ENCODE assay signal across 20 cellular contexts in genomic region chr15:70033109-70033508, GRCh38.
DNase-seq lines count a peak whose midpoint lies in the region; ATAC-seq, FAIRE-seq and TF ChIP-seq lines count a peak whose summit lies in the region.
"Had no signal": no experiment of that assay in that cellular context is flagged by ENCODE, and none has a peak within 500 bp of the region (broad histone marks: within the 10 kb centered on the region; RNA-seq: fewer than 3 reads in every experiment).

No MANE protein-coding gene starts in this region.

- no peaks in the 10 kb centered on the region for H3K4me1 Mint-ChIP-seq in activated naive CD4-positive, alpha-beta T cell treated with anti-CD3 and anti-CD28 coated beads, Interleukin-2, amount 10 ng/mL, durations not matched to agents 7 days and 5 days

- CTCF ChIA-PET in activated naive CD4-positive, alpha-beta T cell treated with anti-CD3 and anti-CD28 coated beads, Interleukin-2, amount 10 ng/mL, durations not matched to agents 7 days and 5 days (lab: Charles Lee) = no interaction called here
- CTCF ChIA-PET in endothelial cell of umbilical vein (lab: Charles Lee) = no interaction called here

- peaks cover 0 to 10% (median 3%) of the 10 kb centered on the region in 4 donors for H3K4me1 ChIP-seq in Peyer's patch
- H3K4me1 ChIP-seq in endothelial cell of umbilical vein (ENCODE audit: control insufficient read depth, extremely low read depth, insufficient read depth, low read length) = no peaks in the 10 kb centered on the region
- H3K4me1 ChIP-seq in smooth muscle cell (ENCODE audit: low read depth) = no peaks in the 10 kb centered on the region
- H3K4me1 ChIP-seq in heart right ventricle = peaks cover 0 to 10% (median 5%) of the 10 kb centered on the region in 9 donors
- H3K4me1 ChIP-seq: foreskin keratinocyte had no signal

- no peaks in the 10 kb centered on the region for H4K20me1 ChIP-seq in endothelial cell of umbilical vein (replicated peaks; ENCODE audit: control insufficient read depth, extremely low read depth, insufficient read depth, low read length)
- no peaks in the 10 kb centered on the region for H4K20me1 ChIP-seq in smooth muscle cell (ENCODE audit: low read depth)

- H3K4me2 ChIP-seq in endothelial cell of umbilical vein (ENCODE audit: insufficient read depth, low read length) (no peak overlapping the region), smooth muscle cell (peak overlapping the region; percentile 10)

- H3K79me2 ChIP-seq in endothelial cell of umbilical vein (ENCODE audit: control insufficient read depth, insufficient read depth, low read length) = no peaks in the 10 kb centered on the region
- no peaks in the 10 kb centered on the region for H3K79me2 ChIP-seq in smooth muscle cell (ENCODE audit: low read depth)

- H3K9ac ChIP-seq in endothelial cell of umbilical vein (replicated peaks; ENCODE audit: extremely low read depth, insufficient read depth, low read length) = no peak overlapping the region
- no peak overlapping the region for H3K9ac ChIP-seq in smooth muscle cell (ENCODE audit: low read depth)

- H2AFZ ChIP-seq in endothelial cell of umbilical vein (ENCODE audit: low read depth, low read length) = no peak overlapping the region
- no peak overlapping the region for H2AFZ ChIP-seq in smooth muscle cell (ENCODE audit: low read depth)

- no peaks in the 10 kb centered on the region for H3K9me1 ChIP-seq in endothelial cell of umbilical vein (replicated peaks; ENCODE audit: control insufficient read depth, extremely low read depth, insufficient read depth, low read length)

- dilution Hi-C loops in endothelial cell of umbilical vein (cut with MboI; ENCODE audit: extremely low pct_ligation_motif_present, low sequenced_read_pairs) = no loop called here

- no peak for FAIRE-seq in endothelial cell of umbilical vein (lab: Jason Lieb, UNC)
- FAIRE-seq: D721Med had no signal

- H3K4me3 Mint-ChIP-seq in activated naive CD4-positive, alpha-beta T cell treated with anti-CD3 and anti-CD28 coated beads, Interleukin-2, amount 10 ng/mL, durations not matched to agents 7 days and 5 days = no peak overlapping the region
- H3K4me3 Mint-ChIP-seq: activated CD4-positive, alpha-beta memory T cell treated with anti-CD3 and anti-CD28 coated beads for 36 hours had no signal

- H3K27ac Mint-ChIP-seq in activated naive CD4-positive, alpha-beta T cell treated with anti-CD3 and anti-CD28 coated beads, Interleukin-2, amount 10 ng/mL, durations not matched to agents 7 days and 5 days = no peak overlapping the region
- H3K27ac Mint-ChIP-seq in activated naive CD4-positive, alpha-beta T cell treated with anti-CD3 and anti-CD28 coated beads, Interleukin-2, amount 50 U/mL, for 72 hours = no peak overlapping the region
- H3K27ac Mint-ChIP-seq: activated CD4-positive, alpha-beta memory T cell treated with anti-CD3 and anti-CD28 coated beads for 36 hours had no signal

- ATAC-seq in activated naive CD4-positive, alpha-beta T cell treated with anti-CD3 and anti-CD28 coated beads, Interleukin-2, amount 50 U/mL, for 72 hours = no peak
- ATAC-seq in heart right ventricle = no peak

- H3F3A ChIP-seq in smooth muscle cell (ENCODE audit: low read depth) = no peaks in the 10 kb centered on the region

- 92% methylated on average over 10 of the region's 10 CpGs for WGBS in smooth muscle cell (ENCODE audit: low lambda C conversion rate)
- WGBS in heart right ventricle, 2 donors = 42 to 53% methylated on average over 10 of the region's 10 CpGs

- POLR2A ChIA-PET in endothelial cell of umbilical vein (lab: Charles Lee) = no interaction called here

- TF ChIP-seq POLR2A in Peyer's patch (IDR thresholded peaks at IDR 0.05) (no peak), endothelial cell of umbilical vein (IDR thresholded peaks at IDR 0.05; ENCODE audit: low read depth, low read length) (no peak)

- intact Hi-C loops in endothelial cell of umbilical vein (cut with micrococcal nuclease) (no loop called here), heart right ventricle (cut with DNase I) (loop anchor here in 1 of 10 donors (10.0 kb wide), 1 partner anchor 1708 kb away; no protein-coding TSS in a partner anchor)

- TF ChIP-seq CTCF in Peyer's patch (IDR thresholded peaks at IDR 0.05) (no peak), endothelial cell of umbilical vein (IDR thresholded peaks at IDR 0.05; ENCODE audit: extremely low read depth in 1 of 2, insufficient read depth in 1 of 2, low read depth in 1 of 2, low read length in 2 of 2) (no peak), smooth muscle cell (IDR thresholded peaks at IDR 0.05; ENCODE audit: borderline replicate concordance, insufficient read depth, poor library complexity, severe bottlenecking) (no peak), heart right ventricle (IDR thresholded peaks at IDR 0.05) (no peak)

- H3K27me3 ChIP-seq in Peyer's patch = no peaks in the 10 kb centered on the region
- peaks cover 11 to 13% of the 10 kb centered on the region in 2 experiments for H3K27me3 ChIP-seq in endothelial cell of umbilical vein (ENCODE audit: control insufficient read depth in 2 of 2, insufficient read depth in 2 of 2, low read length in 2 of 2)
- H3K27me3 ChIP-seq in smooth muscle cell (ENCODE audit: low read depth) = no peaks in the 10 kb centered on the region
- H3K27me3 ChIP-seq in heart right ventricle = peaks cover 0 to 55% (median 27%) of the 10 kb centered on the region in 7 donors
- H3K27me3 ChIP-seq: vagina had no signal

- no TSS peak for BruUV-seq in endothelial cell of umbilical vein (replicated peaks; lab: Mats Ljungman, UMichigan)

- H3K36me3 ChIP-seq in Peyer's patch (no peaks in the 10 kb centered on the region), endothelial cell of umbilical vein (ENCODE audit: control insufficient read depth in 2 of 2, extremely low read depth in 1 of 2, insufficient read depth in 2 of 2, low read length in 2 of 2) (no peaks in the 10 kb centered on the region), smooth muscle cell (ENCODE audit: low read depth) (no peaks in the 10 kb centered on the region), heart right ventricle (no peaks in the 10 kb centered on the region)
- H3K36me3 ChIP-seq: vagina had no signal

- H3K36me3 Mint-ChIP-seq in activated naive CD4-positive, alpha-beta T cell treated with anti-CD3 and anti-CD28 coated beads, Interleukin-2, amount 10 ng/mL, durations not matched to agents 7 days and 5 days = no peaks in the 10 kb centered on the region
- no peaks in the 10 kb centered on the region for H3K36me3 Mint-ChIP-seq in activated naive CD4-positive, alpha-beta T cell treated with anti-CD3 and anti-CD28 coated beads, Interleukin-2, amount 50 U/mL, for 72 hours
- H3K36me3 Mint-ChIP-seq: activated CD4-positive, alpha-beta memory T cell treated with anti-CD3 and anti-CD28 coated beads for 36 hours had no signal

- no peaks in the 10 kb centered on the region for H3K9me3 Mint-ChIP-seq in activated naive CD4-positive, alpha-beta T cell treated with anti-CD3 and anti-CD28 coated beads, Interleukin-2, amount 10 ng/mL, durations not matched to agents 7 days and 5 days
- H3K9me3 Mint-ChIP-seq in activated naive CD4-positive, alpha-beta T cell treated with anti-CD3 and anti-CD28 coated beads, Interleukin-2, amount 50 U/mL, for 72 hours = no peaks in the 10 kb centered on the region
- H3K9me3 Mint-ChIP-seq: activated CD4-positive, alpha-beta memory T cell treated with anti-CD3 and anti-CD28 coated beads for 36 hours had no signal

- no peaks in the 10 kb centered on the region for H3K9me3 ChIP-seq in Peyer's patch
- H3K9me3 ChIP-seq in endothelial cell of umbilical vein (replicated peaks; ENCODE audit: control insufficient read depth, insufficient read depth, low read length) = no peaks in the 10 kb centered on the region
- no peaks in the 10 kb centered on the region for H3K9me3 ChIP-seq in smooth muscle cell (replicated peaks; ENCODE audit: low read depth)
- H3K9me3 ChIP-seq in heart right ventricle = no peaks in the 10 kb centered on the region
- H3K9me3 ChIP-seq: vagina had no signal

- H3K27me3 Mint-ChIP-seq in activated naive CD4-positive, alpha-beta T cell treated with anti-CD3 and anti-CD28 coated beads, Interleukin-2, amount 10 ng/mL, durations not matched to agents 7 days and 5 days = peaks cover 42% of the 10 kb centered on the region
- H3K27me3 Mint-ChIP-seq: activated CD4-positive, alpha-beta memory T cell treated with anti-CD3 and anti-CD28 coated beads for 36 hours had no signal

- H3K4me3 ChIP-seq in Peyer's patch = no peak overlapping the region
- H3K4me3 ChIP-seq in endothelial cell of umbilical vein (replicated peaks in 1 of 3; ENCODE audit: insufficient read depth in 1 of 3, low read depth in 1 of 3, low read length in 3 of 3) = no peak overlapping the region
- H3K4me3 ChIP-seq in smooth muscle cell = no peak overlapping the region
- H3K4me3 ChIP-seq in heart right ventricle = peak overlapping the region in 1 of 10 donors; percentile 27
- H3K4me3 ChIP-seq: vagina had no signal

- H3K27ac ChIP-seq in Peyer's patch (no peak overlapping the region), endothelial cell of umbilical vein (ENCODE audit: insufficient read depth, low read depth, low read length) (no peak overlapping the region), smooth muscle cell (ENCODE audit: low read depth) (no peak overlapping the region), heart right ventricle (no peak overlapping the region)
- H3K27ac ChIP-seq: C4-2B, epithelial cell of prostate, foreskin keratinocyte, vagina had no signal

- peak; percentile 5 for DNase-seq in activated naive CD4-positive, alpha-beta T cell treated with anti-CD3 and anti-CD28 coated beads, Interleukin-2, amount 10 ng/mL, durations not matched to agents 7 days and 5 days
- no peak for DNase-seq in activated naive CD4-positive, alpha-beta T cell treated with anti-CD3 and anti-CD28 coated beads, Interleukin-2, amount 50 U/mL, for 72 hours (ENCODE audit: low spot score in 2 of 2)
- peak in 2 of 3 donors; percentile 27 to 43 for DNase-seq in Peyer's patch
- DNase-seq in endothelial cell of umbilical vein (ENCODE audit: low read depth, low spot score) = no peak
- DNase-seq in smooth muscle cell (lab: John Stamatoyannopoulos, UW; ENCODE audit: unreplicated experiment) = no peak
- no peak for DNase-seq in T-helper 2 cell
- no peak for DNase-seq in heart right ventricle
- DNase-seq in iPS-NIHi11 (ENCODE audit: low spot score) = no peak
- DNase-seq: activated CD4-positive, alpha-beta memory T cell treated with anti-CD3 and anti-CD28 coated beads for 36 hours; activated CD4-positive, CD25-positive, alpha-beta regulatory T cell; activated gamma-delta T cell treated with Interleukin-2 at 50 U/mL for 16 hours; activated T-cell treated with anti-CD3 and anti-CD28 coated beads for 4 hours; NCI-H2029 treated with DMSO at 0.1 percent for 48 hours; NCI-H510A; RPMI8226 had no signal

TF ChIP-seq in endothelial cell of umbilical vein, 7 proteins besides CTCF, POLR2A, EP300 and RAD21:
- no peak for TF ChIP-seq JUN (IDR thresholded peaks at IDR 0.05; ENCODE audit: borderline replicate concordance, insufficient read depth, insufficient read length, low read depth)
- no peak for TF ChIP-seq FOS (IDR thresholded peaks at IDR 0.05; ENCODE audit: borderline replicate concordance, insufficient read depth, low read length)
- TF ChIP-seq MYC (IDR thresholded peaks at IDR 0.05; ENCODE audit: low read depth, low read length) = no peak
- no peak for TF ChIP-seq GATA2 (IDR thresholded peaks at IDR 0.05; ENCODE audit: insufficient read depth, insufficient read length, low read depth, low read length)
- TF ChIP-seq EZH2 (IDR thresholded peaks at IDR 0.05; ENCODE audit: borderline replicate concordance, low read depth, low read length, severe bottlenecking) = peak; percentile 35

Comparison
In these comparisons a context has a peak if more than half of its experiments do, and no peak if none do; other contexts are left out.
1. DNase-seq: peak in activated naive CD4-positive, alpha-beta T cell treated with anti-CD3 and anti-CD28 coated beads, Interleukin-2, amount 10 ng/mL, durations not matched to agents 7 days and 5 days (single experiment) and Peyer's patch (2 of 3); none in activated naive CD4-positive, alpha-beta T cell treated with anti-CD3 and anti-CD28 coated beads, Interleukin-2, amount 50 U/mL, for 72 hours (0 of 2), endothelial cell of umbilical vein (single experiment), smooth muscle cell (single experiment), T-helper 2 cell (0 of 5), heart right ventricle (0 of 2) and iPS-NIHi11 (single experiment).